18 cellular contexts compared by ENCODE assay signal in genomic region chrX:54419559-54420302, GRCh38. TPM values are rescaled to one million over a fixed set of nuclear protein-coding genes. Genes with fewer than 3 reads are reported as not detected.
DNase-seq lines count a peak whose midpoint lies in the region; ATAC-seq and TF ChIP-seq lines count a peak whose summit lies in the region.
"Had no signal": no experiment of that assay in that cellular context is flagged by ENCODE, and none has a peak within 500 bp of the region (broad histone marks: within the 10 kb centered on the region; RNA-seq: fewer than 3 reads in every experiment).

No MANE protein-coding gene starts in this region.

- TF ChIP-seq CTCF in right atrium auricular region (IDR thresholded peaks at IDR 0.05) (no peak), testis (IDR thresholded peaks at IDR 0.05) (no peak), psoas muscle (IDR thresholded peaks at IDR 0.05) (no peak)

- no peak overlapping the region for H3K4me3 ChIP-seq in right atrium auricular region
- no peak overlapping the region for H3K4me3 ChIP-seq in testis
- H3K4me3 ChIP-seq in psoas muscle, result no peak overlapping the region
- H3K4me3 ChIP-seq: BLaER1 treated with 17β-estradiol and CSF1 and Interleukin-3, amounts not matched to agents 10 nM and 100 nM; MG63 had no signal

- H3K36me3 ChIP-seq in right atrium auricular region, result no peaks in the 10 kb centered on the region
- H3K36me3 ChIP-seq in testis (ENCODE audit: low read depth, missing control alignments), result no peaks in the 10 kb centered on the region
- no peaks in the 10 kb centered on the region for H3K36me3 ChIP-seq in psoas muscle (ENCODE audit: insufficient read depth in 1 of 2, low read depth in 1 of 2)
- H3K36me3 ChIP-seq: BLaER1 treated with 17β-estradiol and CSF1 and Interleukin-3, amounts not matched to agents 10 nM and 100 nM; MG63 had no signal

- DNase-seq in Right ventricle myocardium superior (no peak), right atrium auricular region (ENCODE audit: low spot score) (no peak), cerebellum (ENCODE audit: low spot score) (peak; percentile 4), left lobe of liver (ENCODE audit: low spot score) (peak; percentile 54), testis (peak; percentile 71), SW480 (ENCODE audit: low spot score) (no peak), psoas muscle (no peak)
- no peak for DNase-seq in stimulated activated naive CD4-positive, alpha-beta T cell treated with Interleukin-2 at 50 U/mL for 16 hours (lab: John Stamatoyannopoulos, UW)
- DNase-seq: CD8-positive, alpha-beta T cell; DMS79; IMR-90; Karpas-422; MG63; NCI-H1092; NCI-H1436 treated with DMSO at 0.1 percent for 48 hours; NCI-H2029 treated with DMSO at 0.1 percent for 48 hours; NCI-H446 treated with DMSO at 0.1 percent for 48 hours had no signal

- H3K27ac ChIP-seq in right atrium auricular region (no peak overlapping the region), testis (peak overlapping the region; percentile 63 to 73), psoas muscle (no peak overlapping the region)
- H3K27ac ChIP-seq: BLaER1 treated with 17β-estradiol and CSF1 and Interleukin-3, amounts not matched to agents 10 nM and 100 nM had no signal

- TF ChIP-seq POLR2A in testis (IDR thresholded peaks at IDR 0.05), result no peak

- H3K9me3 ChIP-seq in right atrium auricular region (no peaks in the 10 kb centered on the region), testis (no peaks in the 10 kb centered on the region), psoas muscle (no peaks in the 10 kb centered on the region)
- H3K9me3 ChIP-seq: MG63 had no signal

- H3K4me1 ChIP-seq in right atrium auricular region (peaks cover 0 to 8% of the 10 kb centered on the region in 2 donors), testis (no peaks in the 10 kb centered on the region), psoas muscle (no peaks in the 10 kb centered on the region)

- intact Hi-C loops in Right ventricle myocardium superior (cut with DNase I) (no loop called here), testis (cut with DNase I; ENCODE audit: low total_unique reads) (no loop called here), psoas muscle (cut with DNase I) (no loop called here)

- peak; percentile 88 for ATAC-seq in Right ventricle myocardium superior (ENCODE audit: poor library complexity)
- peak; percentile 83 for ATAC-seq in left lobe of liver
- ATAC-seq in psoas muscle, result no peak
- ATAC-seq: CD8-positive, alpha-beta T cell had no signal

- H3K27me3 ChIP-seq in right atrium auricular region (no peaks in the 10 kb centered on the region), testis (no peaks in the 10 kb centered on the region), psoas muscle (ENCODE audit: insufficient read depth in 3 of 3, low read length in 2 of 3) (peaks cover 0 to 3% (median 0%) of the 10 kb centered on the region in 3 donors)
- H3K27me3 ChIP-seq: MG63 had no signal

- 35 to 46% methylated on average over 3 of the region's 3 CpGs for WGBS in testis, 2 donors
- WGBS in psoas muscle, 3 donors, result 40 to 69% (median 43%) methylated on average over 3 of the region's 3 CpGs

RNA-seq across cellular contexts. Expression of gene TSR2, which starts 20.5 kb away (rescaled TPM):
- total RNA-seq in Right ventricle myocardium superior (39.1 TPM), right atrium auricular region (10 to 100 TPM; 16.9 to 18.8 TPM), cerebellum (7.2 TPM), left lobe of liver (18.1 TPM), testis (10 to 100 TPM; 24.9 to 30.1 TPM), psoas muscle (10 to 100 TPM; 21.9 to 32.7 (median 30.3) TPM)
- polyA plus RNA-seq in testis (ENCODE audit: insufficient read depth, low read depth, low replicate concordance) (41.3 TPM), psoas muscle (10 to 100 TPM; 27.8 to 52.2 (median 30.7) TPM)

Comparison
In these comparisons a context has a peak if more than half of its experiments do, and no peak if none do; other contexts are left out.
1. ATAC-seq: peak in Right ventricle myocardium superior (single experiment) and left lobe of liver (single experiment); none in psoas muscle (0 of 4).
2. DNase-seq: peak in cerebellum (single experiment), left lobe of liver (single experiment) and testis (single experiment); none in Right ventricle myocardium superior (single experiment), right atrium auricular region (single experiment), stimulated activated naive CD4-positive, alpha-beta T cell treated with Interleukin-2 at 50 U/mL for 16 hours (single experiment), SW480 (single experiment) and psoas muscle (0 of 2).
3. H3K27ac ChIP-seq: peak in testis (2 of 2); none in right atrium auricular region (0 of 2) and psoas muscle (single experiment).